8 cellular contexts compared by ENCODE assay signal in the genomic region with DNA sequence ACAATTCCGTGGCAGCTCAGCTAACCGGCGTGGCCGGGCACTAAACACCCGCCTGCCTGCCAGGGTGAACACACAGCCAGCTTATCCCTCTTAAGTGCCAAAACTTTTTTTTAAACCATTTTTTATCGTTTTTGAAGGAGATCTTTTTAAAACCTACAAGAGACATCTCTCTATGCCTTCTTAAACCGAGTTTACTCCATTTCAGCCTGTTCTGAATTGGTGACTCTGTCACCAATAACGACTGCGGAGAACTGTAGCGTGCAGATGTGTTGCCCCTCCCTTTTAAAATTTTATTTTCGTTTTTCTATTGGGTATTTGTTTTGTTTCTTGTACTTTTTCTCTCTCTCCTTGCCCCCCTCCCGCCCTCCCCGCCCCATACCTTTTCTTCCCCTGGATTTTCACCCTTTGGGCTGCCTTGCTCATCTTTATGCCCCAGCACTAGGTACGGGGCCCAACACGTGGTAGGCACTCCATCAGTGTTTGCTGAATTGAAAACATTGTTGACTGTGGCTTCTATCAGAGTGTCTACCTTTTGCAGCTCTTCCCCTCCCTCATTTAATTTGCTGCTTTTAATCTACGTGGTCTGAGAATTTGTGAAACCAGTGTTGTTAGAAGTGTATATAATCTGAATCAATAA. TPM values are rescaled to one million over a fixed set of nuclear protein-coding genes. Genes with fewer than 3 reads are reported as not detected.
DNase-seq lines count a peak whose midpoint lies in the region; ATAC-seq, FAIRE-seq and TF ChIP-seq lines count a peak whose summit lies in the region.

No MANE protein-coding gene starts in this region.

- H3K4me3 ChIP-seq in CD4-positive, alpha-beta memory T cell (ENCODE audit: low read length in 2 of 2), result peak overlapping the region; percentile 67 to 94
- H3K4me3 ChIP-seq in endothelial cell of umbilical vein (replicated peaks in 1 of 3; ENCODE audit: insufficient read depth in 1 of 3, low read depth in 1 of 3, low read length in 3 of 3), result peak overlapping the region; percentile 53 to 78 (median 63)
- H3K4me3 ChIP-seq in neutrophil (ENCODE audit: low read depth in 1 of 2, low read length in 1 of 2), result peak overlapping the region; percentile 85 to 91

- H3K36me3 Mint-ChIP-seq in CD4-positive, alpha-beta memory T cell, result peaks cover 3 to 25% of the 10 kb centered on the region in 2 donors

- no peaks in the 10 kb centered on the region for H3K27me3 Mint-ChIP-seq in CD4-positive, alpha-beta memory T cell

- no peak for TF ChIP-seq POLR2A in endothelial cell of umbilical vein (IDR thresholded peaks at IDR 0.05; ENCODE audit: low read depth, low read length)

- peak overlapping the region; percentile 96 for H3K4me2 ChIP-seq in endothelial cell of umbilical vein (ENCODE audit: insufficient read depth, low read length)

- DNase-seq in CD4-positive, alpha-beta memory T cell, result no peak
- DNase-seq in endothelial cell of umbilical vein (ENCODE audit: low read depth, low spot score) (no peak), NCI-H69 (lab: John Stamatoyannopoulos, UW) (no peak), NCI-H1694 treated with DMSO at 0.1 percent for 48 hours (lab: John Stamatoyannopoulos, UW) (no peak)
- no peak for DNase-seq in effector CD8-positive, alpha-beta T cell (lab: John Stamatoyannopoulos, UW)

- peaks cover 38% of the 10 kb centered on the region for H3K79me2 ChIP-seq in endothelial cell of umbilical vein (ENCODE audit: control insufficient read depth, insufficient read depth, low read length)

- H3K27ac ChIP-seq in CD4-positive, alpha-beta memory T cell (ENCODE audit: low read depth, low read length), result peak overlapping the region; percentile 85
- H3K27ac ChIP-seq in endothelial cell of umbilical vein (ENCODE audit: insufficient read depth, low read depth, low read length), result no peak overlapping the region
- peak overlapping the region; percentile 92 for H3K27ac ChIP-seq in neutrophil

- TF ChIP-seq CTCF in endothelial cell of umbilical vein (IDR thresholded peaks at IDR 0.05; ENCODE audit: extremely low read depth in 1 of 2, insufficient read depth in 1 of 2, low read depth in 1 of 2, low read length in 2 of 2) (no peak), neutrophil (IDR thresholded peaks at IDR 0.05) (no peak)

- H3K9ac ChIP-seq in endothelial cell of umbilical vein (replicated peaks; ENCODE audit: extremely low read depth, insufficient read depth, low read length), result peak overlapping the region; percentile 96

- H3K27ac Mint-ChIP-seq in CD4-positive, alpha-beta memory T cell, result peak overlapping the region; percentile 97 to 99 (median 99)

- peak overlapping the region; percentile 97 to 100 (median 98) for H3K4me3 Mint-ChIP-seq in CD4-positive, alpha-beta memory T cell

- ATAC-seq in HG02938 (IDR thresholded peaks at IDR 0.05; ENCODE audit: unreplicated experiment), result no peak

- H3K36me3 ChIP-seq in CD4-positive, alpha-beta memory T cell (ENCODE audit: insufficient read depth, low read length), result no peaks in the 10 kb centered on the region
- H3K36me3 ChIP-seq in endothelial cell of umbilical vein (ENCODE audit: control insufficient read depth in 2 of 2, extremely low read depth in 1 of 2, insufficient read depth in 2 of 2, low read length in 2 of 2) (no peaks in the 10 kb centered on the region), neutrophil (peaks cover 3% of the 10 kb centered on the region)

- H2AFZ ChIP-seq in endothelial cell of umbilical vein (ENCODE audit: low read depth, low read length), result no peak overlapping the region

- peaks cover 33% of the 10 kb centered on the region for H3K4me1 ChIP-seq in CD4-positive, alpha-beta memory T cell (ENCODE audit: insufficient read depth, low read length)
- H3K4me1 ChIP-seq in endothelial cell of umbilical vein (ENCODE audit: control insufficient read depth, extremely low read depth, insufficient read depth, low read length) (peaks cover 32% of the 10 kb centered on the region), neutrophil (ENCODE audit: control insufficient read depth in 1 of 2, insufficient read depth in 1 of 2, low read depth in 1 of 2, low read length in 1 of 2) (peaks cover 35 to 37% of the 10 kb centered on the region in 2 experiments)

- peaks cover 28 to 51% (median 37%) of the 10 kb centered on the region in 4 donors for H3K4me1 Mint-ChIP-seq in CD4-positive, alpha-beta memory T cell

- intact Hi-C loops in CD4-positive, alpha-beta memory T cell (cut with micrococcal nuclease), result loop anchor here (5.0 kb wide), 1 partner anchor 243 kb away; a partner anchor contains a TSS
- intact Hi-C loops in endothelial cell of umbilical vein (cut with micrococcal nuclease), result loop anchor here (1.0 kb wide), 1 partner anchor 9 kb away; a partner anchor contains a TSS

- no peaks in the 10 kb centered on the region for H3K9me1 ChIP-seq in endothelial cell of umbilical vein (replicated peaks; ENCODE audit: control insufficient read depth, extremely low read depth, insufficient read depth, low read length)

- POLR2A ChIA-PET in CD4-positive, alpha-beta memory T cell (lab: Charles Lee; ENCODE audit: partially characterized antibody), result interaction anchor here (0.7 to 5.4 kb wide), 7 partner anchors 11 to 245 kb away, joined by 3 to 112 read pairs (median 11); a partner anchor contains a TSS
- POLR2A ChIA-PET in endothelial cell of umbilical vein (lab: Charles Lee), result interaction anchor here (1.0 to 2.5 kb wide), 4 partner anchors 11 to 28 kb away, joined by 4 to 8 read pairs (median 6); a partner anchor contains a TSS

- no peaks in the 10 kb centered on the region for H3K9me3 Mint-ChIP-seq in CD4-positive, alpha-beta memory T cell

- no peak for FAIRE-seq in endothelial cell of umbilical vein (lab: Jason Lieb, UNC)

- H3K27me3 ChIP-seq in CD4-positive, alpha-beta memory T cell (ENCODE audit: insufficient read depth, low read length), result no peaks in the 10 kb centered on the region
- H3K27me3 ChIP-seq in endothelial cell of umbilical vein (ENCODE audit: control insufficient read depth in 2 of 2, insufficient read depth in 2 of 2, low read length in 2 of 2), result no peaks in the 10 kb centered on the region
- no peaks in the 10 kb centered on the region for H3K27me3 ChIP-seq in neutrophil

- CTCF ChIA-PET in CD4-positive, alpha-beta memory T cell (lab: Charles Lee; ENCODE audit: partially characterized antibody), result interaction anchor here (2.1 to 3.8 kb wide), 4 partner anchors 22 to 33 kb away, joined by 6 to 18 read pairs (median 14); a partner anchor contains a TSS
- CTCF ChIA-PET in endothelial cell of umbilical vein (lab: Charles Lee), result interaction anchor here (0.6 to 6.2 kb wide), 7 partner anchors 11 to 192 kb away, joined by 3 to 42 read pairs (median 5); a partner anchor contains a TSS

- H3K9me3 ChIP-seq in CD4-positive, alpha-beta memory T cell (ENCODE audit: control insufficient read depth in 1 of 2, low read length in 2 of 2), result no peaks in the 10 kb centered on the region
- H3K9me3 ChIP-seq in endothelial cell of umbilical vein (replicated peaks; ENCODE audit: control insufficient read depth, insufficient read depth, low read length) (no peaks in the 10 kb centered on the region), neutrophil (no peaks in the 10 kb centered on the region)

- H4K20me1 ChIP-seq in endothelial cell of umbilical vein (replicated peaks; ENCODE audit: control insufficient read depth, extremely low read depth, insufficient read depth, low read length), result peaks cover 5% of the 10 kb centered on the region

- no TSS peak for BruUV-seq in endothelial cell of umbilical vein (replicated peaks; lab: Mats Ljungman, UMichigan)

- dilution Hi-C loops in endothelial cell of umbilical vein (cut with MboI; ENCODE audit: extremely low pct_ligation_motif_present, low sequenced_read_pairs), result no loop called here

RNA-seq across cellular contexts. Expression of a gene that starts 1.5 kb away (rescaled TPM):
- 10 to 100 TPM; 27.9 to 29.8 TPM for total RNA-seq in CD4-positive, alpha-beta memory T cell
- polyA plus RNA-seq in CD4-positive, alpha-beta memory T cell, result 10 to 100 TPM in 1 of 2 donors, 1 to 10 TPM in 1; 5.8 to 12.2 TPM
- 30.4 TPM for polyA plus RNA-seq in PFSK-1 (2012; ENCODE audit: insufficient read length, low read depth)
- 22.0 and 24.1 TPM in 2 replicates for total RNA-seq in endothelial cell of umbilical vein
- polyA plus RNA-seq in endothelial cell of umbilical vein, result 13.6 and 14.8 TPM in 2 replicates
- polyA plus RNA-seq in endothelial cell of umbilical vein (2011; cell fraction: cytosol; rRNA removed), result 14.9 and 17.1 TPM in 2 replicates
- polyA plus RNA-seq in endothelial cell of umbilical vein (2011; cell fraction: nucleus; rRNA removed), result 10.2 and 11.0 TPM in 2 replicates
- 14.6 and 16.2 TPM in 2 replicates for polyA plus RNA-seq in endothelial cell of umbilical vein (2012)
- 16.2 and 21.5 TPM in 2 replicates for polyA minus RNA-seq in endothelial cell of umbilical vein
- 7.0 TPM for polyA minus RNA-seq in endothelial cell of umbilical vein (2011; cell fraction: cytosol; rRNA and poly(A)+ RNA removed)
- polyA minus RNA-seq in endothelial cell of umbilical vein (2011; cell fraction: nucleus; rRNA and poly(A)+ RNA removed), result 6.9 and 8.0 TPM in 2 replicates

RNA-seq across cellular contexts. Expression of a gene that starts 8.3 kb away (rescaled TPM):
- 1 to 10 TPM; 1.8 to 2.5 TPM for total RNA-seq in CD4-positive, alpha-beta memory T cell
- polyA plus RNA-seq in CD4-positive, alpha-beta memory T cell, result under 1 TPM; 0.25 to 0.39 TPM
- 19.8 TPM for polyA plus RNA-seq in PFSK-1 (2012; ENCODE audit: insufficient read length, low read depth)
- total RNA-seq in endothelial cell of umbilical vein, result 17.0 and 20.0 TPM in 2 replicates
- 17.2 and 17.7 TPM in 2 replicates for polyA plus RNA-seq in endothelial cell of umbilical vein
- 14.0 and 14.3 TPM in 2 replicates for polyA plus RNA-seq in endothelial cell of umbilical vein (2011; cell fraction: cytosol; rRNA removed)
- polyA plus RNA-seq in endothelial cell of umbilical vein (2011; cell fraction: nucleus; rRNA removed), result 51.4 and 61.9 TPM in 2 replicates
- 22.2 and 23.0 TPM in 2 replicates for polyA plus RNA-seq in endothelial cell of umbilical vein (2012)
- 9.0 and 15.1 TPM in 2 replicates for polyA minus RNA-seq in endothelial cell of umbilical vein
- not detected for polyA minus RNA-seq in endothelial cell of umbilical vein (2011; cell fraction: cytosol; rRNA and poly(A)+ RNA removed)
- polyA minus RNA-seq in endothelial cell of umbilical vein (2011; cell fraction: nucleus; rRNA and poly(A)+ RNA removed), result 14.0 and 17.0 TPM in 2 replicates

RNA-seq across cellular contexts. Expression of a gene that starts 26.5 kb away (rescaled TPM):
- total RNA-seq in CD4-positive, alpha-beta memory T cell, result 1 to 10 TPM; 4.7 to 5.0 TPM
- polyA plus RNA-seq in CD4-positive, alpha-beta memory T cell, result under 1 TPM; 0.08 to 0.69 TPM
- polyA plus RNA-seq in PFSK-1 (2012; ENCODE audit: insufficient read length, low read depth), result 45.8 TPM
- 32.2 and 37.7 TPM in 2 replicates for total RNA-seq in endothelial cell of umbilical vein
- 5.7 and 6.2 TPM in 2 replicates for polyA plus RNA-seq in endothelial cell of umbilical vein
- 5.4 and 6.7 TPM in 2 replicates for polyA plus RNA-seq in endothelial cell of umbilical vein (2011; cell fraction: cytosol; rRNA removed)
- polyA plus RNA-seq in endothelial cell of umbilical vein (2011; cell fraction: nucleus; rRNA removed), result 8.9 and 9.2 TPM in 2 replicates
- polyA plus RNA-seq in endothelial cell of umbilical vein (2012), result 16.2 and 21.0 TPM in 2 replicates
- polyA minus RNA-seq in endothelial cell of umbilical vein, result 2.9 and 5.5 TPM in 2 replicates
- polyA minus RNA-seq in endothelial cell of umbilical vein (2011; cell fraction: cytosol; rRNA and poly(A)+ RNA removed), result 3.1 TPM
- 2.2 and 3.9 TPM in 2 replicates for polyA minus RNA-seq in endothelial cell of umbilical vein (2011; cell fraction: nucleus; rRNA and poly(A)+ RNA removed)

RNA-seq across cellular contexts. Expression of a gene that starts 41.3 kb away (rescaled TPM):
- total RNA-seq in CD4-positive, alpha-beta memory T cell, result not detected
- not detected for polyA plus RNA-seq in CD4-positive, alpha-beta memory T cell
- not detected for polyA plus RNA-seq in PFSK-1 (2012; ENCODE audit: insufficient read length, low read depth)
- not detected in 2 replicates for total RNA-seq in endothelial cell of umbilical vein
- not detected in 2 replicates for polyA plus RNA-seq in endothelial cell of umbilical vein
- not detected in 2 replicates for polyA plus RNA-seq in endothelial cell of umbilical vein (2011; cell fraction: cytosol; rRNA removed)
- not detected in 2 replicates for polyA plus RNA-seq in endothelial cell of umbilical vein (2011; cell fraction: nucleus; rRNA removed)
- polyA plus RNA-seq in endothelial cell of umbilical vein (2012), result not detected in 2 replicates
- polyA minus RNA-seq in endothelial cell of umbilical vein, result not detected in 2 replicates
- not detected for polyA minus RNA-seq in endothelial cell of umbilical vein (2011; cell fraction: cytosol; rRNA and poly(A)+ RNA removed)
- not detected in 2 replicates for polyA minus RNA-seq in endothelial cell of umbilical vein (2011; cell fraction: nucleus; rRNA and poly(A)+ RNA removed)

RNA-seq across cellular contexts. Expression of a gene that starts 48.0 kb away (rescaled TPM):
- total RNA-seq in CD4-positive, alpha-beta memory T cell, result 1 to 10 TPM in 1 of 2 experiments, under 1 TPM in 1; 0.52 to 1.1 TPM
- 1 to 10 TPM in 1 of 2 donors, not detected in 1; 1.3 TPM for polyA plus RNA-seq in CD4-positive, alpha-beta memory T cell
- 125 TPM for polyA plus RNA-seq in PFSK-1 (2012; ENCODE audit: insufficient read length, low read depth)
- 36.7 and 36.9 TPM in 2 replicates for total RNA-seq in endothelial cell of umbilical vein
- polyA plus RNA-seq in endothelial cell of umbilical vein, result 64.1 and 79.1 TPM in 2 replicates
- polyA plus RNA-seq in endothelial cell of umbilical vein (2011; cell fraction: cytosol; rRNA removed), result 47.5 and 70.4 TPM in 2 replicates
- 26.9 and 27.6 TPM in 2 replicates for polyA plus RNA-seq in endothelial cell of umbilical vein (2011; cell fraction: nucleus; rRNA removed)
- 36.2 and 43.8 TPM in 2 replicates for polyA plus RNA-seq in endothelial cell of umbilical vein (2012)
- 26.9 and 28.1 TPM in 2 replicates for polyA minus RNA-seq in endothelial cell of umbilical vein
- polyA minus RNA-seq in endothelial cell of umbilical vein (2011; cell fraction: cytosol; rRNA and poly(A)+ RNA removed), result 4.9 TPM
- polyA minus RNA-seq in endothelial cell of umbilical vein (2011; cell fraction: nucleus; rRNA and poly(A)+ RNA removed), result 5.1 and 6.7 TPM in 2 replicates
